Comparison of ENCODE assay signal across 9 cellular contexts in the genomic region with DNA sequence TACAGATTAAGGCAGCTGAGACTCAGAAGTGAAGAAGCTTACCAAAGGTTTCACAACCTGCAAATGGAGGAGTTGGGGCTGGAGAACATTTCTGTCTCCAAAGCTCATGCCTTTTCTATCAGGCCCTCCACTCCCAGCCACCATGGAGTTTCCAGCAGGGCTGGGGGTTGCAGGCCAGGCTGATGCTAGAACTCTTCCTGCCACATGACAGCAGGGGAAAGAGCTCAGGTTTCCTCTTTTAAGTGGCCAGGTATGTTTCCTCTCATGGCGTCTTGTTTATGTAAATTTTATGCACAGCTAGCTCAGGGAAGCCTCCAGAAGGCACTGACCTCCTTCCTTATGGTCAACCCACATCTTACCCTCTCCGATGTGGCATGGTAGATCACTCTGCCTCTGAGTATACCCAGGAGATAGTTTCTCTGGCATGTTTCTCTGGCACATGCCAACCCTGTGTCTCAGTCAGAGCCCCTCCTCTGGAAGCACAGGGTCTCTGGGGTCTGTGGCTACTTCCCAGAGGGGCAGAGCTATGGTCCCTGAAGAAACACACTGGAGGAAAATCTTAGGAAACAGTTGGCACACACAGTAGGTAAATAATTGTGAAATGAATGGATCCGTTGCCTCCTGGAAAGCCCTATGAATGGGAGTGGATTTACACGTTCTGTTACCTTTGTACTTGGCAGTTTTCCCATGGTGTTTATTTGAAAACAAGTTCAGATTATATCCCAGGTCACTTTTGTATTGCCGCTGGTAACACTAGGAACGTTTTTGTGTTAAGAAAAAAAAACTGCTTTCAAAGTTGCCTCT. TPM values are rescaled to one million over a fixed set of nuclear protein-coding genes. Genes with fewer than 3 reads are reported as not detected.
A peak's percentile ranks its signal among the peaks of the same experiment; 100 is the strongest.
DNase-seq lines count a peak whose midpoint lies in the region; ATAC-seq and TF ChIP-seq lines count a peak whose summit lies in the region.
"Had no signal": no experiment of that assay in that cellular context is flagged by ENCODE, and none has a peak within 500 bp of the region (broad histone marks: within the 10 kb centered on the region; RNA-seq: fewer than 3 reads in every experiment).

No MANE protein-coding gene starts in this region.

- TF ChIP-seq CTCF in CD8-positive, alpha-beta T cell (IDR thresholded peaks at IDR 0.05), result no peak
- TF ChIP-seq CTCF in upper lobe of right lung (IDR thresholded peaks at IDR 0.05), result no peak

- H3K4me1 Mint-ChIP-seq in CD8-positive, alpha-beta T cell (ENCODE audit: low read depth), result peaks cover 43% of the 10 kb centered on the region
- H3K4me1 Mint-ChIP-seq in naive thymus-derived CD8-positive, alpha-beta T cell, result peaks cover 11 to 46% (median 44%) of the 10 kb centered on the region in 4 donors

- H3K4me3 Mint-ChIP-seq in CD8-positive, alpha-beta T cell, result peak overlapping the region; percentile 51
- peak overlapping the region; percentile 24 to 82 (median 56) for H3K4me3 Mint-ChIP-seq in naive thymus-derived CD8-positive, alpha-beta T cell

- H3K36me3 ChIP-seq in CD8-positive, alpha-beta T cell (ENCODE audit: insufficient read depth, low read length), result no peaks in the 10 kb centered on the region
- H3K36me3 ChIP-seq in HUES48 (ENCODE audit: control insufficient read depth, insufficient read depth, low read length) (peaks cover 3% of the 10 kb centered on the region; the same call in 1 of the 2 replicates), upper lobe of right lung (no peaks in the 10 kb centered on the region)

- ATAC-seq in CD8-positive, alpha-beta T cell, result no peak
- peak; percentile 56 to 66 for ATAC-seq in naive thymus-derived CD8-positive, alpha-beta T cell
- ATAC-seq in upper lobe of right lung, result no peak
- ATAC-seq in GM21576 (IDR thresholded peaks at IDR 0.05; ENCODE audit: unreplicated experiment), result no peak

- peak overlapping the region; percentile 85 for H3K27ac Mint-ChIP-seq in CD8-positive, alpha-beta T cell
- H3K27ac Mint-ChIP-seq in naive thymus-derived CD8-positive, alpha-beta T cell, result peak overlapping the region; percentile 53 to 89 (median 77)

- H3K36me3 Mint-ChIP-seq in CD8-positive, alpha-beta T cell, result peaks cover 7% of the 10 kb centered on the region
- H3K36me3 Mint-ChIP-seq in naive thymus-derived CD8-positive, alpha-beta T cell, result peaks cover 0 to 6% (median 1%) of the 10 kb centered on the region in 3 donors

- no peak for DNase-seq in CD8-positive, alpha-beta T cell
- peak; percentile 11 for DNase-seq in central memory CD4-positive, alpha-beta T cell
- peak in 1 of 10 donors; percentile 4 for DNase-seq in naive thymus-derived CD8-positive, alpha-beta T cell
- DNase-seq in inferior parietal cortex (ENCODE audit: extremely low spot score) (no peak), upper lobe of right lung (no peak)
- DNase-seq: activated T-cell treated with anti-CD3 and anti-CD28 coated beads for 4 hours, GF-D8 had no signal

- H3K27me3 Mint-ChIP-seq in CD8-positive, alpha-beta T cell (ENCODE audit: low read depth), result no peaks in the 10 kb centered on the region
- H3K27me3 Mint-ChIP-seq in naive thymus-derived CD8-positive, alpha-beta T cell, result no peaks in the 10 kb centered on the region

- intact Hi-C loops in CD8-positive, alpha-beta T cell (cut with DNase I, micrococcal nuclease), result loop anchor here (10.0 kb wide), 1 partner anchor 49 kb away; no protein-coding TSS in a partner anchor
- intact Hi-C loops in upper lobe of right lung (cut with DNase I), result no loop called here

- H3K4me1 ChIP-seq in CD8-positive, alpha-beta T cell (ENCODE audit: insufficient read depth, low read length), result peaks cover 28% of the 10 kb centered on the region
- H3K4me1 ChIP-seq in HUES48 (ENCODE audit: control insufficient read depth, insufficient read depth, low read length) (peaks cover 45% of the 10 kb centered on the region), upper lobe of right lung (peaks cover 5% of the 10 kb centered on the region)

- no peak overlapping the region for H3K27ac ChIP-seq in CD8-positive, alpha-beta T cell (ENCODE audit: low read depth, low read length)
- peak overlapping the region; percentile 56 for H3K27ac ChIP-seq in HUES48 (ENCODE audit: low read depth, low read length)
- H3K27ac ChIP-seq in upper lobe of right lung, result no peak overlapping the region

- CTCF ChIA-PET in CD8-positive, alpha-beta T cell (lab: Charles Lee), result interaction anchor here (9.0 kb wide), 1 partner anchor 96 kb away, joined by 175 read pairs; no protein-coding TSS in a partner anchor

- H3K27me3 ChIP-seq in CD8-positive, alpha-beta T cell (ENCODE audit: insufficient read depth, low read length), result no peaks in the 10 kb centered on the region
- H3K27me3 ChIP-seq in HUES48 (ENCODE audit: control insufficient read depth, insufficient read depth, low read length), result no peaks in the 10 kb centered on the region
- H3K27me3 ChIP-seq in upper lobe of right lung, result no peaks in the 10 kb centered on the region

- no peak overlapping the region for H3K4me3 ChIP-seq in CD8-positive, alpha-beta T cell (ENCODE audit: low read depth, low read length)
- H3K4me3 ChIP-seq in HUES48 (ENCODE audit: low read depth, low read length), result no peak overlapping the region
- H3K4me3 ChIP-seq in upper lobe of right lung, result no peak overlapping the region

- H3K9ac ChIP-seq in HUES48 (ENCODE audit: low read depth, low read length), result peak overlapping the region; percentile 27; the same call in 1 of the 2 replicates

- POLR2A ChIA-PET in CD8-positive, alpha-beta T cell (lab: Charles Lee), result interaction anchor here (1.0 to 1.1 kb wide), 2 partner anchors 13 to 29 kb away, joined by 3 to 6 read pairs; a partner anchor contains a TSS
- POLR2A ChIA-PET in naive thymus-derived CD8-positive, alpha-beta T cell (lab: Charles Lee), result interaction anchor here (1.6 kb wide), 1 partner anchor 28 kb away, joined by 6 read pairs; a partner anchor contains a TSS

- H3K9me3 Mint-ChIP-seq in CD8-positive, alpha-beta T cell, result no peaks in the 10 kb centered on the region
- no peaks in the 10 kb centered on the region for H3K9me3 Mint-ChIP-seq in naive thymus-derived CD8-positive, alpha-beta T cell

- H3K9me3 ChIP-seq in CD8-positive, alpha-beta T cell (ENCODE audit: low read length), result no peaks in the 10 kb centered on the region
- H3K9me3 ChIP-seq in HUES48 (ENCODE audit: control insufficient read depth, insufficient read depth, low read length) (no peaks in the 10 kb centered on the region), upper lobe of right lung (no peaks in the 10 kb centered on the region)

RNA-seq across cellular contexts. Expression of a gene that starts 28.9 kb away (rescaled TPM):
- 10 to 100 TPM; 13.3 to 16.8 TPM for total RNA-seq in CD8-positive, alpha-beta T cell
- 10 to 100 TPM; 26.7 to 27.0 TPM for total RNA-seq in naive thymus-derived CD8-positive, alpha-beta T cell
- polyA plus RNA-seq in naive thymus-derived CD8-positive, alpha-beta T cell, result 10 to 100 TPM; 34.4 to 40.4 (median 39.9) TPM
- total RNA-seq in upper lobe of right lung, result 19.4 TPM

Comparison
In these comparisons a context has a peak if more than half of its experiments do, and no peak if none do; other contexts are left out.
1. ATAC-seq: peak in naive thymus-derived CD8-positive, alpha-beta T cell (2 of 2); none in CD8-positive, alpha-beta T cell (single experiment), upper lobe of right lung (single experiment) and GM21576 (single experiment).